11 cellular contexts compared by ENCODE assay signal in genomic region chr19:30481823-30482222, GRCh38.
"Had no signal": no experiment of that assay in that cellular context is flagged by ENCODE, and none has a peak within 500 bp of the region (broad histone marks: within the 10 kb centered on the region; RNA-seq: fewer than 3 reads in every experiment).

No MANE protein-coding gene starts in this region.

- FAIRE-seq: H1, H54 had no signal

- H3K4me1 ChIP-seq: HAP-1 had no signal

- H2AFZ ChIP-seq: GM23248, GM23338 had no signal

- H3K27ac ChIP-seq: GM23248 had no signal

- DNase-seq: GM23248, GOT3, H7, H9, HCEC 1CT, HFFc6 had no signal

- H3K9me3 ChIP-seq: HAP-1 had no signal

- H3K4me2 ChIP-seq: GM23338 had no signal

- H3K36me3 ChIP-seq: HAP-1 had no signal

- ATAC-seq: GM23338, HCT116 had no signal

- H3K4me3 ChIP-seq: GM23248, GM23338, HAP-1 had no signal

- H3K9ac ChIP-seq: GM23248 had no signal
